In genomic region chr17:75878174-75878998, GRCh38 we compare ENCODE assay signal across 1 cellular context.
TF ChIP-seq lines count a peak whose summit lies in the region.

TRIM47 (minus strand) TSS chr17:75878581; CDS start chr17:75878548, 33 bp downstream.

TF ChIP-seq in HEK293, 187 proteins besides CTCF, POLR2A, EP300 and RAD21 (continued from another document):
- peak; percentile 61 for TF ChIP-seq ZBTB26 (tag by site-specific recombination; optimal IDR thresholded peaks at IDR 0.05)
- TF ChIP-seq KLF16 (tag by site-specific recombination; IDR thresholded peaks at IDR 0.05), result 0 out of 2 replicates have a peak, but pooled peaks have one; percentile 5
- 0 out of 2 replicates have a peak, but pooled peaks have one; percentile 27 for TF ChIP-seq EGR2 (tag by site-specific recombination; IDR thresholded peaks at IDR 0.05; ENCODE audit: low read depth)
- peak; percentile 77 for TF ChIP-seq SP7 (tag by site-specific recombination; IDR thresholded peaks at IDR 0.05)
- peak; percentile 56 for TF ChIP-seq SP3 (tag by site-specific recombination; IDR thresholded peaks at IDR 0.05)
- TF ChIP-seq KLF17 (tag by site-specific recombination; IDR thresholded peaks at IDR 0.05), result peak; percentile 90; the same call in 1 of the 2 replicates
- peak; percentile 81; the same call in 1 of the 2 replicates for TF ChIP-seq ZSCAN5A (tag by site-specific recombination; IDR thresholded peaks at IDR 0.05)
- peak; percentile 86; the same call in 1 of the 2 replicates for TF ChIP-seq ZNF777 (tag by site-specific recombination; IDR thresholded peaks at IDR 0.05; ENCODE audit: borderline replicate concordance)
- TF ChIP-seq PATZ1 (tag by site-specific recombination; IDR thresholded peaks at IDR 0.05), result peak; percentile 31; the same call in 1 of the 2 replicates
- TF ChIP-seq ZBTB11 (tag by site-specific recombination; conservative IDR thresholded peaks at IDR 0.05; ENCODE audit: low read depth), result peak; percentile 54
- 0 out of 2 replicates have a peak, but pooled peaks have one; percentile 28 for TF ChIP-seq ZNF629 (tag by site-specific recombination; IDR thresholded peaks at IDR 0.05)
- TF ChIP-seq ZNF112 (tag by site-specific recombination; IDR thresholded peaks at IDR 0.05), result no peak
- no peak for TF ChIP-seq ZNF174 (tag by site-specific recombination; IDR thresholded peaks at IDR 0.05)
- no peak for TF ChIP-seq ZNF26 (tag by site-specific recombination; IDR thresholded peaks at IDR 0.05)
- TF ChIP-seq KLF1 (tag by site-specific recombination; IDR thresholded peaks at IDR 0.05), result peak; percentile 92
- TF ChIP-seq MYNN (tag by site-specific recombination; IDR thresholded peaks at IDR 0.05; ENCODE audit: borderline replicate concordance), result no peak
- TF ChIP-seq ZNF302 (tag by site-specific recombination; IDR thresholded peaks at IDR 0.05; ENCODE audit: low read depth), result no peak
- peak; percentile 41; the same call in 1 of the 2 replicates for TF ChIP-seq ZNF561 (tag by site-specific recombination; IDR thresholded peaks at IDR 0.05; ENCODE audit: borderline replicate concordance)
- TF ChIP-seq ZNF621 (tag by site-specific recombination; IDR thresholded peaks at IDR 0.05), result no peak
- peak; percentile 62; the same call in 1 of the 2 replicates for TF ChIP-seq ZNF423 (tag by site-specific recombination; IDR thresholded peaks at IDR 0.05)
- peak; percentile 58 for TF ChIP-seq SP2 (tag by site-specific recombination; IDR thresholded peaks at IDR 0.05)
- peak; percentile 40; the same call in 1 of the 2 replicates for TF ChIP-seq ZBTB20 (tag by site-specific recombination; IDR thresholded peaks at IDR 0.05)
- TF ChIP-seq GLIS2 (tag by site-specific recombination; IDR thresholded peaks at IDR 0.05), result peak; percentile 73; the same call in 1 of the 2 replicates
- TF ChIP-seq IKZF3 (tag by site-specific recombination; IDR thresholded peaks at IDR 0.05), result 0 out of 2 replicates have a peak, but pooled peaks have one; percentile 11
- peak; percentile 14; the same call in 1 of the 2 replicates for TF ChIP-seq ZNF548 (tag by site-specific recombination; IDR thresholded peaks at IDR 0.05)
- peak; percentile 47; the same call in 1 of the 2 replicates for TF ChIP-seq ZNF449 (tag by site-specific recombination; IDR thresholded peaks at IDR 0.05)
- TF ChIP-seq ZNF155 (tag by site-specific recombination; IDR thresholded peaks at IDR 0.05), result no peak
